ENCODE assay signal across 8 cellular contexts in genomic region chr2:45860136-45861106, GRCh38.
DNase-seq lines count a peak whose midpoint lies in the region; ATAC-seq, FAIRE-seq and TF ChIP-seq lines count a peak whose summit lies in the region.

No MANE protein-coding gene starts in this region.

- H3K4me1 ChIP-seq in hepatocyte (ENCODE audit: insufficient read depth) = peaks cover 13% of the 10 kb centered on the region
- H3K4me1 ChIP-seq in small intestine (ENCODE audit: control insufficient read depth in 2 of 2, insufficient read depth in 1 of 2, low read depth in 1 of 2, low read length in 1 of 2) = peaks cover 5 to 9% of the 10 kb centered on the region in 2 donors

- TF ChIP-seq CTCF in hepatocyte (IDR thresholded peaks at IDR 0.05; ENCODE audit: poor library complexity) = no peak

- peak overlapping the region; percentile 15 for H3K27ac ChIP-seq in hepatocyte
- peak overlapping the region in 1 of 2 donors; percentile 36 for H3K27ac ChIP-seq in small intestine (ENCODE audit: low read depth in 1 of 2, low read length in 1 of 2)

- WGBS in hepatocyte (ENCODE audit: low lambda C conversion rate, missing lambda C conversion rate) = 45% methylated on average over 8 of the region's 8 CpGs
- WGBS in small intestine, 3 donors = 4 to 10% (median 10%) methylated on average over 8 of the region's 8 CpGs

- no peak overlapping the region for H3K4me3 ChIP-seq in hepatocyte
- no peak overlapping the region for H3K4me3 ChIP-seq in small intestine (ENCODE audit: low read depth in 1 of 2, low read length in 2 of 2)

- H2AFZ ChIP-seq in hepatocyte = no peak overlapping the region

- ATAC-seq in HG02852 (IDR thresholded peaks at IDR 0.05; ENCODE audit: unreplicated experiment) = no peak
- no peak for ATAC-seq in GM19351 (IDR thresholded peaks at IDR 0.05; ENCODE audit: unreplicated experiment)

- H3K4me2 ChIP-seq in hepatocyte = peak overlapping the region; percentile 64

- no peaks in the 10 kb centered on the region for H3K9me3 ChIP-seq in hepatocyte (ENCODE audit: low read depth)
- no peaks in the 10 kb centered on the region for H3K9me3 ChIP-seq in small intestine (ENCODE audit: control insufficient read depth, low read depth)

- FAIRE-seq in small intestine (lab: Jason Lieb, UNC) = no peak

- H3K27me3 ChIP-seq in hepatocyte (no peaks in the 10 kb centered on the region), small intestine (ENCODE audit: control insufficient read depth in 2 of 2, insufficient read depth in 2 of 2, low read length in 2 of 2) (no peaks in the 10 kb centered on the region)

- H3K79me2 ChIP-seq in hepatocyte = no peaks in the 10 kb centered on the region

- no peaks in the 10 kb centered on the region for H3K9me2 ChIP-seq in hepatocyte (replicated peaks; ENCODE audit: insufficient read depth)

- H4K20me1 ChIP-seq in hepatocyte (ENCODE audit: insufficient read depth, poor library complexity, severe bottlenecking) = no peaks in the 10 kb centered on the region

- DNase-seq in DMS 273 treated with DMSO at 0.1 percent for 48 hours (lab: John Stamatoyannopoulos, UW) (peak; percentile 50), LHCN-M2 (ENCODE audit: low read depth) (peak; percentile 49), amniotic epithelial cell (ENCODE audit: low read depth) (peak; percentile 39), hepatocyte (ENCODE audit: low spot score) (peak; percentile 51), small intestine (peak; percentile 37), SIG-M5 treated with dmso at 0.1 percent for 504 hours (lab: John Stamatoyannopoulos, UW; ENCODE audit: unreplicated experiment) (no peak)

- no peaks in the 10 kb centered on the region for H3K36me3 ChIP-seq in hepatocyte (replicated peaks; ENCODE audit: insufficient read depth, low read depth)
- H3K36me3 ChIP-seq in small intestine (ENCODE audit: control insufficient read depth in 2 of 2, insufficient read depth in 2 of 2, low read length in 2 of 2) = no peaks in the 10 kb centered on the region
